In genomic region chr13:49559006-49559405, GRCh38 we compare ENCODE assay signal across 26 cellular contexts.
"Had no signal": no experiment of that assay in that cellular context is flagged by ENCODE, and none has a peak within 500 bp of the region (broad histone marks: within the 10 kb centered on the region; RNA-seq: fewer than 3 reads in every experiment).

No MANE protein-coding gene starts in this region.

- ATAC-seq: esophagus mucosa, gastrocnemius medialis, heart right ventricle, left cardiac atrium, left lung, left ventricle myocardium superior, lower lobe of right lung, mucosa of descending colon had no signal

- H3K4me3 ChIP-seq: coronary artery, dorsolateral prefrontal cortex, esophagus squamous epithelium, gastrocnemius medialis, heart right ventricle, left lung, lower lobe of right lung, mucosa of descending colon had no signal

- H3K9me3 ChIP-seq: esophagus squamous epithelium, gastrocnemius medialis, heart right ventricle, left lung, lower lobe of right lung, mucosa of descending colon had no signal

- H3K4me1 Mint-ChIP-seq: naive B cell had no signal

- H3K27me3 Mint-ChIP-seq: naive B cell had no signal

- H3K4me3 Mint-ChIP-seq: mesothelial cell of epicardium, naive B cell had no signal

- DNase-seq: dermis blood vessel endothelial cell; dorsolateral prefrontal cortex; effector CD4-positive, alpha-beta T cell; effector memory CD4-positive, alpha-beta T cell; erythroblast; esophagus squamous epithelium; foreskin fibroblast; foreskin melanocyte; gastrocnemius medialis; glutamatergic neuron; head of caudate nucleus; heart right ventricle; hippocampal formation; left cardiac atrium; left lung; left ventricle myocardium superior; lower lobe of right lung; mesenchymal stem cell; mucosa of descending colon; naive B cell had no signal

- H3K4me1 ChIP-seq: gastrocnemius medialis, left lung had no signal

- H3K27ac ChIP-seq: coronary artery, epithelial cell of prostate, esophagus squamous epithelium, gastrocnemius medialis, heart right ventricle, left lung, lower lobe of right lung had no signal

- H3K27ac Mint-ChIP-seq: mesothelial cell of epicardium had no signal

- H3K27me3 ChIP-seq: dorsolateral prefrontal cortex, esophagus squamous epithelium, gastrocnemius medialis, heart right ventricle, left lung had no signal

- FAIRE-seq: islet of Langerhans, keratinocyte had no signal
